In the genomic region with DNA sequence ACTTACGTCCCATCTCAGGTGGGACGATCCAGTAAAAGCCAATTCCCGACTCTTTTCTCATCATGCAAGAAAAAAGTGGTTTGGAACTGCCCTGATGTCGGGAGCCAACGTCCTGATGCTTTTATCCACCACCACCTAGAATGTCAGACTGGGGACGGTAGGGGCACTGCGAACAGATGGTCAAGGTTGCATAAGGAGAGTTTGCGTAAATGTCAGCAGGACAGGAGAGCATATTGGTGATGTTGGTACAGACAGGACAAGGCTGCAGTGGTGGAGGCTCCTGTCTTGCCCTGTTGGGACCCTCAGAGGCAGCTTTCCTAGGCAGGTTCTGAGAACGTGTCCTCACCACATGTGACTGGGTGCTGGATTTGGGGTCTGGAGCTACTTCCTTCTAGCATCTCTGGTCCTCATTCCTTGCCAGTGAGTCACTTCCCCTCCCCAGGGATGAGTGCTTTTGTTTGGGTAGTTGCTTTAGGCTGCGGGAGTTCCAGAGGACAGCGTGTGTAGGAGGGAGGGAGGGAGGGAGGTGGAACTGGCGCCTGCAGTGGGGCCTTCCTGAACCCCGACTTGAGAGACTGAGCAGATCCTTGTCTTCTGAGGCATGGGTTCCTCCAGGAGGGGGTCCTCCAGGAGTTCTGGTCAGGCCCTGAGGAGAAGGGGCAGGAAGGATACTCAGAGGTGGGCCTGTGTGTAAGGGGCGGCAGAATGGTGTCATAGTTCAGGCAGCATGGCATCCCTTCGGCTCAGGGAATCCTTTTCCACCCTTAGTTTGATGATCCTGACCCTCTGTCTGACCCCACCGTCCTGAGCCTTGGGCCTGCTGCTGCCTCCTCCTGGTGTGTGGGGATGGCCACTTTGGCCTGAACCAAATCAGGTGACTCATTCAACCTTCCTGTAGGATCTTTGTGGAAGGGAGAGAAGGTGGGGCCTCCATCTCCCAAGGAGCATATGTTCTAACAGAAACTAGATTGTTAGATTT, we compare ENCODE assay signal across 1 cellular context.
TF ChIP-seq lines count a peak whose summit lies in the region.

No MANE protein-coding gene starts in this region.

TF ChIP-seq in HEK293, 187 proteins besides CTCF, POLR2A, EP300 and RAD21 (continued from another document):
- TF ChIP-seq, protein P1, sequence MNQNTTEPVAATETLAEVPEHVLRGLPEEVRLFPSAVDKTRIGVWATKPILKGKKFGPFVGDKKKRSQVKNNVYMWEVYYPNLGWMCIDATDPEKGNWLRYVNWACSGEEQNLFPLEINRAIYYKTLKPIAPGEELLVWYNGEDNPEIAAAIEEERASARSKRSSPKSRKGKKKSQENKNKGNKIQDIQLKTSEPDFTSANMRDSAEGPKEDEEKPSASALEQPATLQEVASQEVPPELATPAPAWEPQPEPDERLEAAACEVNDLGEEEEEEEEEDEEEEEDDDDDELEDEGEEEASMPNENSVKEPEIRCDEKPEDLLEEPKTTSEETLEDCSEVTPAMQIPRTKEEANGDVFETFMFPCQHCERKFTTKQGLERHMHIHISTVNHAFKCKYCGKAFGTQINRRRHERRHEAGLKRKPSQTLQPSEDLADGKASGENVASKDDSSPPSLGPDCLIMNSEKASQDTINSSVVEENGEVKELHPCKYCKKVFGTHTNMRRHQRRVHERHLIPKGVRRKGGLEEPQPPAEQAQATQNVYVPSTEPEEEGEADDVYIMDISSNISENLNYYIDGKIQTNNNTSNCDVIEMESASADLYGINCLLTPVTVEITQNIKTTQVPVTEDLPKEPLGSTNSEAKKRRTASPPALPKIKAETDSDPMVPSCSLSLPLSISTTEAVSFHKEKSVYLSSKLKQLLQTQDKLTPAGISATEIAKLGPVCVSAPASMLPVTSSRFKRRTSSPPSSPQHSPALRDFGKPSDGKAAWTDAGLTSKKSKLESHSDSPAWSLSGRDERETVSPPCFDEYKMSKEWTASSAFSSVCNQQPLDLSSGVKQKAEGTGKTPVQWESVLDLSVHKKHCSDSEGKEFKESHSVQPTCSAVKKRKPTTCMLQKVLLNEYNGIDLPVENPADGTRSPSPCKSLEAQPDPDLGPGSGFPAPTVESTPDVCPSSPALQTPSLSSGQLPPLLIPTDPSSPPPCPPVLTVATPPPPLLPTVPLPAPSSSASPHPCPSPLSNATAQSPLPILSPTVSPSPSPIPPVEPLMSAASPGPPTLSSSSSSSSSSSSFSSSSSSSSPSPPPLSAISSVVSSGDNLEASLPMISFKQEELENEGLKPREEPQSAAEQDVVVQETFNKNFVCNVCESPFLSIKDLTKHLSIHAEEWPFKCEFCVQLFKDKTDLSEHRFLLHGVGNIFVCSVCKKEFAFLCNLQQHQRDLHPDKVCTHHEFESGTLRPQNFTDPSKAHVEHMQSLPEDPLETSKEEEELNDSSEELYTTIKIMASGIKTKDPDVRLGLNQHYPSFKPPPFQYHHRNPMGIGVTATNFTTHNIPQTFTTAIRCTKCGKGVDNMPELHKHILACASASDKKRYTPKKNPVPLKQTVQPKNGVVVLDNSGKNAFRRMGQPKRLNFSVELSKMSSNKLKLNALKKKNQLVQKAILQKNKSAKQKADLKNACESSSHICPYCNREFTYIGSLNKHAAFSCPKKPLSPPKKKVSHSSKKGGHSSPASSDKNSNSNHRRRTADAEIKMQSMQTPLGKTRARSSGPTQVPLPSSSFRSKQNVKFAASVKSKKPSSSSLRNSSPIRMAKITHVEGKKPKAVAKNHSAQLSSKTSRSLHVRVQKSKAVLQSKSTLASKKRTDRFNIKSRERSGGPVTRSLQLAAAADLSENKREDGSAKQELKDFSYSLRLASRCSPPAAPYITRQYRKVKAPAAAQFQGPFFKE (tag by site-specific recombination; IDR thresholded peaks at IDR 0.05; ENCODE audit: borderline replicate concordance): no peak
- 0 out of 2 replicates have a peak, but pooled peaks have one; percentile 11 for TF ChIP-seq ZNF341 (tag by site-specific recombination; IDR thresholded peaks at IDR 0.05; ENCODE audit: low read depth)
- no peak for TF ChIP-seq KLF10 (tag by site-specific recombination; IDR thresholded peaks at IDR 0.05)
- no peak for TF ChIP-seq ZNF629 (tag by site-specific recombination; IDR thresholded peaks at IDR 0.05)
- no peak for TF ChIP-seq ZNF155 (tag by site-specific recombination; IDR thresholded peaks at IDR 0.05)
- TF ChIP-seq GFI1B (tag by site-specific recombination; IDR thresholded peaks at IDR 0.05): no peak
- no peak for TF ChIP-seq ZNF670 (tag by site-specific recombination; IDR thresholded peaks at IDR 0.05; ENCODE audit: low read depth)
- peak; percentile 28; the same call in 1 of the 2 replicates for TF ChIP-seq ZIC2 (tag by site-specific recombination; IDR thresholded peaks at IDR 0.05)
- 0 out of 2 replicates have a peak, but pooled peaks have one; percentile 13 for TF ChIP-seq WT1 (tag by site-specific recombination; IDR thresholded peaks at IDR 0.05)
- peak; percentile 57; the same call in 1 of the 2 replicates for TF ChIP-seq GLIS1 (tag by site-specific recombination; IDR thresholded peaks at IDR 0.05)
- TF ChIP-seq ZNF792 (tag by site-specific recombination; IDR thresholded peaks at IDR 0.05): no peak
- no peak for TF ChIP-seq MYNN (tag by site-specific recombination; IDR thresholded peaks at IDR 0.05; ENCODE audit: borderline replicate concordance)
- TF ChIP-seq, protein P2, sequence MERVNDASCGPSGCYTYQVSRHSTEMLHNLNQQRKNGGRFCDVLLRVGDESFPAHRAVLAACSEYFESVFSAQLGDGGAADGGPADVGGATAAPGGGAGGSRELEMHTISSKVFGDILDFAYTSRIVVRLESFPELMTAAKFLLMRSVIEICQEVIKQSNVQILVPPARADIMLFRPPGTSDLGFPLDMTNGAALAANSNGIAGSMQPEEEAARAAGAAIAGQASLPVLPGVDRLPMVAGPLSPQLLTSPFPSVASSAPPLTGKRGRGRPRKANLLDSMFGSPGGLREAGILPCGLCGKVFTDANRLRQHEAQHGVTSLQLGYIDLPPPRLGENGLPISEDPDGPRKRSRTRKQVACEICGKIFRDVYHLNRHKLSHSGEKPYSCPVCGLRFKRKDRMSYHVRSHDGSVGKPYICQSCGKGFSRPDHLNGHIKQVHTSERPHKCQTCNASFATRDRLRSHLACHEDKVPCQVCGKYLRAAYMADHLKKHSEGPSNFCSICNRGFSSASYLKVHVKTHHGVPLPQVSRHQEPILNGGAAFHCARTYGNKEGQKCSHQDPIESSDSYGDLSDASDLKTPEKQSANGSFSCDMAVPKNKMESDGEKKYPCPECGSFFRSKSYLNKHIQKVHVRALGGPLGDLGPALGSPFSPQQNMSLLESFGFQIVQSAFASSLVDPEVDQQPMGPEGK (tag by site-specific recombination; IDR thresholded peaks at IDR 0.05): no peak
- TF ChIP-seq ZNF791 (tag by site-specific recombination; IDR thresholded peaks at IDR 0.05): no peak
- TF ChIP-seq KLF16 (tag by site-specific recombination; IDR thresholded peaks at IDR 0.05): no peak
- no peak for TF ChIP-seq ZNF510 (tag by site-specific recombination; IDR thresholded peaks at IDR 0.05; ENCODE audit: insufficient replicate concordance)
- TF ChIP-seq ZFHX2 (tag by site-specific recombination; conservative IDR thresholded peaks at IDR 0.05): peak; percentile 48
